In genomic region chr4:95106408-95106928, GRCh38 we compare ENCODE assay signal across 1 cellular context.
A peak's percentile ranks its signal among the peaks of the same experiment; 100 is the strongest.
TF ChIP-seq lines count a peak whose summit lies in the region.

No MANE protein-coding gene starts in this region.

TF ChIP-seq in SK-N-SH, 30 proteins besides CTCF, POLR2A, EP300 and RAD21 (continued from another document):
- TF ChIP-seq, protein P1, sequence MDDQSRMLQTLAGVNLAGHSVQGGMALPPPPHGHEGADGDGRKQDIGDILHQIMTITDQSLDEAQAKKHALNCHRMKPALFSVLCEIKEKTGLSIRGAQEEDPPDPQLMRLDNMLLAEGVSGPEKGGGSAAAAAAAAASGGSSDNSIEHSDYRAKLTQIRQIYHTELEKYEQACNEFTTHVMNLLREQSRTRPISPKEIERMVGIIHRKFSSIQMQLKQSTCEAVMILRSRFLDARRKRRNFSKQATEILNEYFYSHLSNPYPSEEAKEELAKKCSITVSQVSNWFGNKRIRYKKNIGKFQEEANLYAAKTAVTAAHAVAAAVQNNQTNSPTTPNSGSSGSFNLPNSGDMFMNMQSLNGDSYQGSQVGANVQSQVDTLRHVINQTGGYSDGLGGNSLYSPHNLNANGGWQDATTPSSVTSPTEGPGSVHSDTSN (IDR thresholded peaks at IDR 0.05): peak; percentile 93
- TF ChIP-seq FOXJ3 (CRISPR knock-in tag; IDR thresholded peaks at IDR 0.05) (no peak), NFIC (IDR thresholded peaks at IDR 0.05; ENCODE audit: borderline replicate concordance) (peak; percentile 79), JUND (IDR thresholded peaks at IDR 0.05) (peak; percentile 85), SIN3A (IDR thresholded peaks at IDR 0.05; ENCODE audit: borderline replicate concordance, low read depth, low read length) (no peak), TAF1 (IDR thresholded peaks at IDR 0.05; ENCODE audit: borderline replicate concordance, low read depth, low read length) (no peak), CHD2 (IDR thresholded peaks at IDR 0.05; ENCODE audit: low read length, partially characterized antibody) (no peak), ELF1 (IDR thresholded peaks at IDR 0.05) (no peak), POLR2AphosphoS5 (IDR thresholded peaks at IDR 0.05; ENCODE audit: low read depth, low read length) (peak; percentile 77), FOSL2 (IDR thresholded peaks at IDR 0.05; ENCODE audit: borderline replicate concordance, low read depth) (peak; percentile 88), EZH2phosphoT487 (IDR thresholded peaks at IDR 0.05; ENCODE audit: borderline replicate concordance, low read depth) (no peak), YY1 (IDR thresholded peaks at IDR 0.05; ENCODE audit: low read depth) (0 out of 2 replicates have a peak, but pooled peaks have one; percentile 25), NRF1 (IDR thresholded peaks at IDR 0.05; ENCODE audit: low read depth, low read length) (no peak), GATA2 (CRISPR knock-in tag; IDR thresholded peaks at IDR 0.05) (no peak), TCF12 (IDR thresholded peaks at IDR 0.05) (peak; percentile 99), MEF2A (IDR thresholded peaks at IDR 0.05; ENCODE audit: borderline replicate concordance, low read depth) (peak; percentile 38; the same call in 1 of the 2 replicates), RXRA (IDR thresholded peaks at IDR 0.05; ENCODE audit: borderline replicate concordance, low read depth) (peak; percentile 96), RCOR1 (IDR thresholded peaks at IDR 0.05; ENCODE audit: low read length) (0 out of 2 replicates have a peak, but pooled peaks have one; percentile 8), SMC3 (IDR thresholded peaks at IDR 0.05; ENCODE audit: low read depth, low read length) (no peak)
- TF ChIP-seq, protein P2, sequence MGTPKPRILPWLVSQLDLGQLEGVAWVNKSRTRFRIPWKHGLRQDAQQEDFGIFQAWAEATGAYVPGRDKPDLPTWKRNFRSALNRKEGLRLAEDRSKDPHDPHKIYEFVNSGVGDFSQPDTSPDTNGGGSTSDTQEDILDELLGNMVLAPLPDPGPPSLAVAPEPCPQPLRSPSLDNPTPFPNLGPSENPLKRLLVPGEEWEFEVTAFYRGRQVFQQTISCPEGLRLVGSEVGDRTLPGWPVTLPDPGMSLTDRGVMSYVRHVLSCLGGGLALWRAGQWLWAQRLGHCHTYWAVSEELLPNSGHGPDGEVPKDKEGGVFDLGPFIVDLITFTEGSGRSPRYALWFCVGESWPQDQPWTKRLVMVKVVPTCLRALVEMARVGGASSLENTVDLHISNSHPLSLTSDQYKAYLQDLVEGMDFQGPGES (IDR thresholded peaks at IDR 0.05; ENCODE audit: low read depth, low read length): no peak
- TF ChIP-seq, protein P3, sequence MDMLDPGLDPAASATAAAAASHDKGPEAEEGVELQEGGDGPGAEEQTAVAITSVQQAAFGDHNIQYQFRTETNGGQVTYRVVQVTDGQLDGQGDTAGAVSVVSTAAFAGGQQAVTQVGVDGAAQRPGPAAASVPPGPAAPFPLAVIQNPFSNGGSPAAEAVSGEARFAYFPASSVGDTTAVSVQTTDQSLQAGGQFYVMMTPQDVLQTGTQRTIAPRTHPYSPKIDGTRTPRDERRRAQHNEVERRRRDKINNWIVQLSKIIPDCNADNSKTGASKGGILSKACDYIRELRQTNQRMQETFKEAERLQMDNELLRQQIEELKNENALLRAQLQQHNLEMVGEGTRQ (IDR thresholded peaks at IDR 0.05; ENCODE audit: borderline replicate concordance, low read depth, low read length): no peak
TF ChIP-seq in SK-N-SH: peak in this region for 14.
